In genomic region chr16:57187902-57188710, GRCh38 we compare ENCODE assay signal across 8 cellular contexts. TPM values are rescaled to one million over a fixed set of nuclear protein-coding genes. Genes with fewer than 3 reads are reported as not detected.
DNase-seq lines count a peak whose midpoint lies in the region; ATAC-seq, FAIRE-seq and TF ChIP-seq lines count a peak whose summit lies in the region.
"Not testable (repeated sequence)": the region's sequence is repeated elsewhere in the genome, so short reads cannot be mapped to it uniquely, and the experiment has no call there.

No MANE protein-coding gene starts in this region.

- H3K36me3 ChIP-seq in A673 (ENCODE audit: insufficient read depth, low read length, poor library complexity, severe bottlenecking); muscle layer of duodenum (ENCODE audit: control insufficient read depth in 1 of 2, insufficient read depth in 2 of 2, low read length in 2 of 2); skeletal muscle tissue (ENCODE audit: control insufficient read depth in 3 of 3, insufficient read depth in 3 of 3, low read length in 3 of 3): not testable (repeated sequence)
- peaks cover 0 to 12% (median 0%) of the 10 kb centered on the region in 9 donors for H3K36me3 ChIP-seq in heart left ventricle

- peak; percentile 35 for FAIRE-seq in GM19239 (lab: Jason Lieb, UNC)

- CTCF ChIA-PET in A673 (lab: Charles Lee), result interaction anchor here (0.6 kb wide), 1 partner anchor 1824 kb away, joined by 4 read pairs; no protein-coding TSS in a partner anchor
- CTCF ChIA-PET in activated CD8-positive, alpha-beta T cell treated with anti-CD3 and anti-CD28 coated beads for 36 hours (lab: Charles Lee), result interaction anchor here (0.6 to 1.9 kb wide), 5 partner anchors 18 to 104 kb away, joined by 3 to 4 read pairs (median 3); partner anchors contain the start of gene CPNE2

- not testable (repeated sequence) for H3K27me3 Mint-ChIP-seq in activated CD8-positive, alpha-beta T cell treated with anti-CD3 and anti-CD28 coated beads for 36 hours; central memory CD8-positive, alpha-beta T cell

- TF ChIP-seq CTCF in A673 (conservative IDR thresholded peaks at IDR 0.05; ENCODE audit: low read depth, low read length); activated CD8-positive, alpha-beta T cell treated with anti-CD3 and anti-CD28 coated beads for 36 hours (IDR thresholded peaks at IDR 0.05); heart left ventricle (IDR thresholded peaks at IDR 0.05): not testable (repeated sequence)

- H3K27ac ChIP-seq in A673 (ENCODE audit: low read depth, low read length, poor library complexity, severe bottlenecking) (peak overlapping the region; percentile 89), heart left ventricle (peak overlapping the region in 7 of 12 donors; percentile 86 to 97 (median 95)), muscle layer of duodenum (ENCODE audit: low read length) (peak overlapping the region; percentile 92), skeletal muscle tissue (ENCODE audit: low read depth, low read length) (peak overlapping the region; percentile 94)

- peaks cover 46% of the 10 kb centered on the region for H3K4me1 Mint-ChIP-seq in activated CD8-positive, alpha-beta T cell treated with anti-CD3 and anti-CD28 coated beads for 36 hours (ENCODE audit: low read depth)
- peaks cover 60% of the 10 kb centered on the region for H3K4me1 Mint-ChIP-seq in central memory CD8-positive, alpha-beta T cell

- H3K9ac ChIP-seq in skeletal muscle tissue (ENCODE audit: low read depth in 1 of 3, low read length in 3 of 3), result peak overlapping the region; percentile 93 to 97 (median 96)

- not testable (repeated sequence) for H3K9me3 Mint-ChIP-seq in activated CD8-positive, alpha-beta T cell treated with anti-CD3 and anti-CD28 coated beads for 36 hours; central memory CD8-positive, alpha-beta T cell

- not testable (repeated sequence) for TF ChIP-seq POLR2A in heart left ventricle (IDR thresholded peaks at IDR 0.05)

- peaks cover 10% of the 10 kb centered on the region for H3K36me3 Mint-ChIP-seq in activated CD8-positive, alpha-beta T cell treated with anti-CD3 and anti-CD28 coated beads for 36 hours (ENCODE audit: low read depth)
- H3K36me3 Mint-ChIP-seq in central memory CD8-positive, alpha-beta T cell (ENCODE audit: insufficient read depth), result peaks cover 13% of the 10 kb centered on the region

- H3K27ac Mint-ChIP-seq in activated CD8-positive, alpha-beta T cell treated with anti-CD3 and anti-CD28 coated beads for 36 hours, result peak overlapping the region; percentile 96
- peak overlapping the region; percentile 98 for H3K27ac Mint-ChIP-seq in central memory CD8-positive, alpha-beta T cell (ENCODE audit: low read depth)

- not testable (repeated sequence) for ATAC-seq in activated CD8-positive, alpha-beta T cell treated with anti-CD3 and anti-CD28 coated beads for 36 hours; central memory CD8-positive, alpha-beta T cell (replicated peaks; ENCODE audit: extremely low read depth, poor library complexity, severe bottlenecking); heart left ventricle

- H3K9me3 ChIP-seq in A673 (ENCODE audit: low read depth, low read length, poor library complexity, severe bottlenecking); heart left ventricle; muscle layer of duodenum (ENCODE audit: control insufficient read depth in 1 of 2, low read length in 2 of 2); skeletal muscle tissue (ENCODE audit: control insufficient read depth in 3 of 3, low read length in 3 of 3): not testable (repeated sequence)

- intact Hi-C loops in A673 (cut with micrococcal nuclease; ENCODE audit: unreplicated experiment), result not testable (repeated sequence)
- intact Hi-C loops in activated CD8-positive, alpha-beta T cell treated with anti-CD3 and anti-CD28 coated beads for 36 hours (cut with micrococcal nuclease), result loop anchor here (10.0 kb wide), 1 partner anchor 223 kb away; the partner anchor contains the start of gene CETP
- intact Hi-C loops in heart left ventricle (cut with DNase I), result loop anchor here in 1 of 10 donors (2.0 to 5.0 kb wide), 2 partner anchors 57 to 109 kb away; partner anchors contain the start of gene ARL2BP

- DNase-seq in A673 (ENCODE audit: low spot score); GM19239 (ENCODE audit: insufficient read length, low spot score); activated CD8-positive, alpha-beta T cell treated with anti-CD3 and anti-CD28 coated beads for 36 hours; central memory CD8-positive, alpha-beta T cell (ENCODE audit: low spot score in 2 of 2); heart left ventricle: not testable (repeated sequence)
- peak; percentile 58 for DNase-seq in NCI-H526 treated with DMSO at 0.1 percent for 48 hours (lab: John Stamatoyannopoulos, UW)

- not testable (repeated sequence) for BruUV-seq in A673 (replicated peaks; lab: Mats Ljungman, UMichigan)

- POLR2A ChIA-PET in A673 (lab: Charles Lee; ENCODE audit: low non-redundant PET), result not testable (repeated sequence)
- POLR2A ChIA-PET in activated CD8-positive, alpha-beta T cell treated with anti-CD3 and anti-CD28 coated beads for 36 hours (lab: Charles Lee), result interaction anchor here (0.9 kb wide), 1 partner anchor 95 kb away, joined by 3 read pairs; no protein-coding TSS in a partner anchor

- WGBS in heart left ventricle, 4 donors, result 79 to 85% (median 83%) methylated on average over 18 of the region's 18 CpGs

- peak overlapping the region; percentile 93 for H3K4me3 ChIP-seq in A673 (ENCODE audit: low read depth, low read length, poor library complexity, severe bottlenecking)
- peak overlapping the region in 10 of 12 donors; percentile 70 to 99 (median 92) for H3K4me3 ChIP-seq in heart left ventricle
- H3K4me3 ChIP-seq in muscle layer of duodenum (ENCODE audit: low read depth in 1 of 2, low read length in 2 of 2), result peak overlapping the region; percentile 89 to 95
- H3K4me3 ChIP-seq in skeletal muscle tissue (ENCODE audit: low read length in 3 of 3), result peak overlapping the region; percentile 82 to 93 (median 85)

- not testable (repeated sequence) for H3K27me3 ChIP-seq in A673 (replicated peaks; ENCODE audit: insufficient read depth, low read depth, low read length, poor library complexity); heart left ventricle; muscle layer of duodenum (ENCODE audit: low read depth, low read length); skeletal muscle tissue (ENCODE audit: control insufficient read depth in 3 of 3, insufficient read depth in 3 of 3, low read length in 3 of 3)

- peak overlapping the region; percentile 95 for H3K4me3 Mint-ChIP-seq in activated CD8-positive, alpha-beta T cell treated with anti-CD3 and anti-CD28 coated beads for 36 hours
- peak overlapping the region; percentile 94 for H3K4me3 Mint-ChIP-seq in central memory CD8-positive, alpha-beta T cell

- peaks cover 20% of the 10 kb centered on the region for H3K4me1 ChIP-seq in A673 (ENCODE audit: insufficient read depth, low read length, poor library complexity, severe bottlenecking)
- H3K4me1 ChIP-seq in heart left ventricle, result peaks cover 11 to 69% (median 33%) of the 10 kb centered on the region in 12 donors
- peaks cover 8 to 43% of the 10 kb centered on the region in 2 donors for H3K4me1 ChIP-seq in muscle layer of duodenum (ENCODE audit: control insufficient read depth in 1 of 2, insufficient read depth in 2 of 2, low read length in 2 of 2)
- H3K4me1 ChIP-seq in skeletal muscle tissue (ENCODE audit: control insufficient read depth in 3 of 3, insufficient read depth in 3 of 3, low read length in 3 of 3), result peaks cover 12 to 36% (median 26%) of the 10 kb centered on the region in 3 donors

RNA-seq across cellular contexts. Expression of gene RSPRY1, which starts 2.0 kb away (rescaled TPM):
- 45.6 and 47.6 TPM in 2 replicates for total RNA-seq in A673 (2021)
- 10 to 100 TPM; 24.5 to 29.4 TPM for total RNA-seq in activated CD8-positive, alpha-beta T cell treated with anti-CD3 and anti-CD28 coated beads for 36 hours
- total RNA-seq in heart left ventricle, result 10 to 100 TPM; 13.4 to 22.9 (median 17.1) TPM
- 10 to 100 TPM in 1 of 2 donors, 1 to 10 TPM in 1; 5.4 to 22.2 TPM for polyA plus RNA-seq in heart left ventricle
- 36.5 TPM for total RNA-seq in skeletal muscle tissue

RNA-seq across cellular contexts. Expression of gene PSME3IP1, which starts 2.3 kb away (rescaled TPM):
- total RNA-seq in A673 (2021) (128 and 133 TPM in 2 replicates), heart left ventricle (10 to 100 TPM; 48.8 to 71.9 (median 65.8) TPM), skeletal muscle tissue (36.5 TPM)
- total RNA-seq in activated CD8-positive, alpha-beta T cell treated with anti-CD3 and anti-CD28 coated beads for 36 hours, result 100 to 1,000 TPM; 101 to 103 TPM
- polyA plus RNA-seq in heart left ventricle, result 10 to 100 TPM; 37.8 to 74.6 TPM

RNA-seq across cellular contexts. Expression of gene ARL2BP, which starts 57.0 kb away (rescaled TPM):
- total RNA-seq in A673 (2021), result 33.1 and 35.1 TPM in 2 replicates
- 10 to 100 TPM in 1 of 2 experiments, 1 to 10 TPM in 1; 9.4 to 11.0 TPM for total RNA-seq in activated CD8-positive, alpha-beta T cell treated with anti-CD3 and anti-CD28 coated beads for 36 hours
- total RNA-seq in heart left ventricle, result 10 to 100 TPM; 43.9 to 68.8 (median 52.1) TPM
- 10 to 100 TPM; 40.3 to 83.5 TPM for polyA plus RNA-seq in heart left ventricle
- 37.1 TPM for total RNA-seq in skeletal muscle tissue
